8 cellular contexts compared by ENCODE assay signal in genomic region chr12:14257734-14258467, GRCh38.
A peak's percentile ranks its signal among the peaks of the same experiment; 100 is the strongest.
DNase-seq lines count a peak whose midpoint lies in the region; ATAC-seq, FAIRE-seq and TF ChIP-seq lines count a peak whose summit lies in the region.

No MANE protein-coding gene starts in this region.

- CTCF ChIA-PET in OCI-LY7 (lab: Charles Lee; ENCODE audit: unreplicated experiment) = interaction anchor here (1.7 kb wide), 1 partner anchor 137 kb away, joined by 4 read pairs; no protein-coding TSS in a partner anchor

- intact Hi-C loops in OCI-LY7 (cut with micrococcal nuclease; ENCODE audit: unreplicated experiment) = loop anchor here (1.0 to 10.0 kb wide), 6 partner anchors 17 to 517 kb away; a partner anchor contains a TSS

- H3K36me3 ChIP-seq in BLaER1 (peaks cover 5% of the 10 kb centered on the region; the same call in 1 of the 2 replicates), OCI-LY7 (ENCODE audit: insufficient read depth, low read length) (peaks cover 16% of the 10 kb centered on the region), muscle layer of colon (ENCODE audit: insufficient read depth, low read length) (no peaks in the 10 kb centered on the region)

- H2AFZ ChIP-seq in OCI-LY7 (ENCODE audit: low read length) = peak overlapping the region; percentile 82; the same call in 1 of the 2 replicates

- H3K27me3 ChIP-seq in BLaER1 (no peaks in the 10 kb centered on the region), muscle layer of colon (ENCODE audit: control insufficient read depth in 1 of 2, insufficient read depth in 2 of 2, low read length in 2 of 2) (no peaks in the 10 kb centered on the region)

- TF ChIP-seq CTCF in OCI-LY7 (conservative IDR thresholded peaks at IDR 0.05; ENCODE audit: low read length) = peak; percentile 23; the same call in 1 of the 2 replicates

- H3K9ac ChIP-seq in BLaER1 (peak overlapping the region; percentile 81), muscle layer of colon (ENCODE audit: low read length) (no peak overlapping the region)

- H3K9me2 ChIP-seq in OCI-LY7 (ENCODE audit: insufficient read depth, low read length) = no peaks in the 10 kb centered on the region

- ATAC-seq in GM19397 (IDR thresholded peaks at IDR 0.05; ENCODE audit: unreplicated experiment) = peak; percentile 63

- FAIRE-seq in HTR-8/SVneo (lab: Jason Lieb, UNC) = no peak

- no TSS peak for BruUV-seq in OCI-LY7 (replicated peaks; lab: Mats Ljungman, UMichigan)

- H4K20me1 ChIP-seq in BLaER1 = no peaks in the 10 kb centered on the region
- H4K20me1 ChIP-seq in OCI-LY7 (ENCODE audit: insufficient read depth, low read length) = no peaks in the 10 kb centered on the region

- peak overlapping the region; percentile 70 for H3K4me2 ChIP-seq in BLaER1
- peak overlapping the region; percentile 71 for H3K4me2 ChIP-seq in OCI-LY7 (ENCODE audit: low read length)

- H3K79me2 ChIP-seq in OCI-LY7 (ENCODE audit: insufficient read depth, low read depth, low read length) = no peaks in the 10 kb centered on the region

- H3K9me3 ChIP-seq in BLaER1 (peaks cover 47% of the 10 kb centered on the region), OCI-LY7 (ENCODE audit: low read length) (peaks cover 31% of the 10 kb centered on the region), muscle layer of colon (ENCODE audit: low read length) (no peaks in the 10 kb centered on the region)

- peaks cover 55% of the 10 kb centered on the region for H3K4me1 ChIP-seq in BLaER1
- H3K4me1 ChIP-seq in OCI-LY7 (ENCODE audit: insufficient read depth, low read length, poor library complexity, severe bottlenecking) = peaks cover 76% of the 10 kb centered on the region
- peaks cover 51% of the 10 kb centered on the region for H3K4me1 ChIP-seq in muscle layer of colon (ENCODE audit: insufficient read depth, low read length)

- H3K27ac ChIP-seq in BLaER1 (peak overlapping the region; percentile 97), OCI-LY7 (ENCODE audit: low read depth, low read length, poor library complexity, severe bottlenecking) (peak overlapping the region; percentile 98), muscle layer of colon (ENCODE audit: low read depth, low read length) (peak overlapping the region; percentile 43)

- no peak for TF ChIP-seq POLR2A in erythroblast (IDR thresholded peaks at IDR 0.05; ENCODE audit: low read length)

- peak; percentile 67 for DNase-seq in HTR-8/SVneo (ENCODE audit: insufficient read length, low spot score)
- peak; percentile 99 for DNase-seq in OCI-LY7 (ENCODE audit: low spot score)
- DNase-seq in activated T-cell treated with anti-CD3 and anti-CD28 coated beads for 48 hours (ENCODE audit: low read depth) = peak; percentile 77
- DNase-seq in erythroblast (lab: John Stamatoyannopoulos, UW) = peak; percentile 76 to 85
- peak; percentile 92 for DNase-seq in stimulated activated CD8-positive, alpha-beta memory T cell treated with anti-CD3 and anti-CD28 coated beads, Interleukin-4, amount 100 ng/mL, for 48 hours

- H3K4me3 ChIP-seq in BLaER1 = no peak overlapping the region
- H3K4me3 ChIP-seq in OCI-LY7 (ENCODE audit: low read depth, low read length, poor library complexity, severe bottlenecking) = peak overlapping the region; percentile 56
- H3K4me3 ChIP-seq in muscle layer of colon (ENCODE audit: low read depth in 1 of 2, low read length in 2 of 2) = no peak overlapping the region

- POLR2A ChIA-PET in OCI-LY7 (lab: Charles Lee) = interaction anchor here (0.6 to 4.2 kb wide), 11 partner anchors 10 to 512 kb away, joined by 3 to 69 read pairs (median 5); partner anchors contain the start of gene ATF7IP

Comparison
In these comparisons a context has a peak if more than half of its experiments do, and no peak if none do; other contexts are left out.
1. H3K27ac ChIP-seq: peak in every context shown above with its lines; median percentile 98 in OCI-LY7; 97 in BLaER1; 43 in muscle layer of colon.